ENCODE assay signal across 9 cellular contexts in genomic region chr6:109793793-109794192, GRCh38.
DNase-seq lines count a peak whose midpoint lies in the region; ATAC-seq, FAIRE-seq and TF ChIP-seq lines count a peak whose summit lies in the region.
"Had no signal": no experiment of that assay in that cellular context is flagged by ENCODE, and none has a peak within 500 bp of the region (broad histone marks: within the 10 kb centered on the region; RNA-seq: fewer than 3 reads in every experiment).

No MANE protein-coding gene starts in this region.

- no peak overlapping the region for H4K91ac ChIP-seq in mesenchymal stem cell (ENCODE audit: low read length)

- no peak overlapping the region for H2AFZ ChIP-seq in mesenchymal stem cell (ENCODE audit: low read depth, low read length)

- H3K36me3 ChIP-seq in bronchial epithelial cell (ENCODE audit: control insufficient read depth, insufficient read depth, low read length) (no peaks in the 10 kb centered on the region), mesenchymal stem cell (ENCODE audit: control insufficient read depth in 1 of 2, insufficient read depth in 2 of 2, low read depth in 1 of 2, low read length in 2 of 2) (peaks cover 0 to 3% of the 10 kb centered on the region in 2 experiments)

- no peak overlapping the region for H3K23ac ChIP-seq in mesenchymal stem cell (ENCODE audit: low read length in 2 of 2)

- no peak overlapping the region for H3K27ac ChIP-seq in mesenchymal stem cell (ENCODE audit: low read length, poor library complexity, severe bottlenecking)

- H2BK120ac ChIP-seq in mesenchymal stem cell (ENCODE audit: low read depth, low read length) = no peak overlapping the region

- H3K4me1 ChIP-seq in mesenchymal stem cell (ENCODE audit: control insufficient read depth, insufficient read depth, low read depth, low read length) = peaks cover 5% of the 10 kb centered on the region

- H3K27me3 ChIP-seq in bronchial epithelial cell (ENCODE audit: control insufficient read depth, insufficient read depth, low read length) = no peaks in the 10 kb centered on the region
- no peaks in the 10 kb centered on the region for H3K27me3 ChIP-seq in mesenchymal stem cell (ENCODE audit: control insufficient read depth in 1 of 2, insufficient read depth in 1 of 2, low read length in 2 of 2)

- peak overlapping the region; percentile 82 for H3K9ac ChIP-seq in mesenchymal stem cell (ENCODE audit: low read length)

- peak; percentile 20 for DNase-seq in DMS 273 (lab: John Stamatoyannopoulos, UW; ENCODE audit: unreplicated experiment)
- DNase-seq in DMS 273 treated with DMSO at 0.1 percent for 48 hours (lab: John Stamatoyannopoulos, UW) = no peak
- peak; percentile 90 for DNase-seq in NCI-H226
- peak; percentile 98 for DNase-seq in bronchial epithelial cell (ENCODE audit: low read depth)
- DNase-seq in mesenchymal stem cell = peak; percentile 96

- H3K79me1 ChIP-seq in mesenchymal stem cell (replicated peaks; ENCODE audit: low read length, poor library complexity, severe bottlenecking) = no peaks in the 10 kb centered on the region

- ATAC-seq in HG03139 (IDR thresholded peaks at IDR 0.05; ENCODE audit: unreplicated experiment) (no peak), HG03457 (IDR thresholded peaks at IDR 0.05; ENCODE audit: unreplicated experiment) (no peak), GM21737 (IDR thresholded peaks at IDR 0.05; ENCODE audit: unreplicated experiment) (no peak)

- H3K4me2 ChIP-seq in mesenchymal stem cell (ENCODE audit: low read length, poor library complexity, severe bottlenecking) = no peak overlapping the region

- H3K4me3 ChIP-seq in bronchial epithelial cell (ENCODE audit: low read depth, low read length) (no peak overlapping the region), mesenchymal stem cell (ENCODE audit: insufficient read depth in 1 of 2, low read depth in 1 of 2, low read length in 2 of 2) (no peak overlapping the region)

- H2AK5ac ChIP-seq in mesenchymal stem cell (ENCODE audit: low read length, severe bottlenecking) = no peak overlapping the region

- H2BK15ac ChIP-seq in mesenchymal stem cell (ENCODE audit: low read depth, poor library complexity, severe bottlenecking) = no peak overlapping the region

- 0% methylated on average over 1 of the region's 1 CpG for WGBS in mesenchymal stem cell

- FAIRE-seq in bronchial epithelial cell (lab: Jason Lieb, UNC) = peak; percentile 7
- FAIRE-seq: A204.1 had no signal

- no peak overlapping the region for H3K4ac ChIP-seq in mesenchymal stem cell (ENCODE audit: low read depth in 1 of 2, low read length in 2 of 2)

- no peak overlapping the region for H2BK12ac ChIP-seq in mesenchymal stem cell (ENCODE audit: low read length in 2 of 2)

- no peaks in the 10 kb centered on the region for H3K9me3 ChIP-seq in mesenchymal stem cell (ENCODE audit: control insufficient read depth, low read length)

- H4K8ac ChIP-seq in mesenchymal stem cell (ENCODE audit: low read length) = no peak overlapping the region

- H2BK5ac ChIP-seq in mesenchymal stem cell (ENCODE audit: low read depth, low read length, poor library complexity, severe bottlenecking) = no peak overlapping the region

- TF ChIP-seq CTCF in bronchial epithelial cell (IDR thresholded peaks at IDR 0.05; ENCODE audit: insufficient read depth, low read length, severe bottlenecking) = no peak

- H3K14ac ChIP-seq in mesenchymal stem cell (ENCODE audit: low read length in 2 of 2) = no peak overlapping the region

- H3K18ac ChIP-seq in mesenchymal stem cell (ENCODE audit: low read depth in 1 of 2, low read length in 2 of 2) = no peak overlapping the region
